1 cellular context compared by ENCODE assay signal in the genomic region with DNA sequence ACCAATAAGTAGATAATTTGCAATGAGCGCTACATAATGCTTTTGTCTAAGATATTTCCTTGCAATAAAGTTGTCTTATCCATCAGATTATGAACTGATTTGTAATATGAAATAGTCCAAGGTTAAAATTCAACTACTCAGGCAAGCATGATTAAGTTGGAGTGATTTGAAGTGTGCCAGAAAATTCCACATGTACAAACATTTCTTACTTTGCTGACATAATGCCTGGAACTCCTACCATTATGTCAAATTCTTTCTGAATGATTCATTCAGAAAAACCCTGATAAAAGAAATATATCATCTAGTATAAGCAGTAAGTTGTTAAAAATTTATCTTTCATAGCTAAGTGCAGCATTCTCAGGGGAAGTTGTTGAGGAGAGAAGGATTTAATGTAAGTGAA.
A peak's percentile ranks its signal among the peaks of the same experiment; 100 is the strongest.
TF ChIP-seq lines count a peak whose summit lies in the region.

No MANE protein-coding gene starts in this region.

TF ChIP-seq in A549, 52 proteins besides CTCF, POLR2A, EP300 and RAD21 (continued from another document):
- TF ChIP-seq, protein P1, sequence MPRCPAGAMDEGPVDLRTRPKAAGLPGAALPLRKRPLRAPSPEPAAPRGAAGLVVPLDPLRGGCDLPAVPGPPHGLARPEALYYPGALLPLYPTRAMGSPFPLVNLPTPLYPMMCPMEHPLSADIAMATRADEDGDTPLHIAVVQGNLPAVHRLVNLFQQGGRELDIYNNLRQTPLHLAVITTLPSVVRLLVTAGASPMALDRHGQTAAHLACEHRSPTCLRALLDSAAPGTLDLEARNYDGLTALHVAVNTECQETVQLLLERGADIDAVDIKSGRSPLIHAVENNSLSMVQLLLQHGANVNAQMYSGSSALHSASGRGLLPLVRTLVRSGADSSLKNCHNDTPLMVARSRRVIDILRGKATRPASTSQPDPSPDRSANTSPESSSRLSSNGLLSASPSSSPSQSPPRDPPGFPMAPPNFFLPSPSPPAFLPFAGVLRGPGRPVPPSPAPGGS (IDR thresholded peaks at IDR 0.05), result no peak
- TF ChIP-seq RNF2 (IDR thresholded peaks at IDR 0.05; ENCODE audit: borderline replicate concordance, low read depth) (no peak), JUNB (IDR thresholded peaks at IDR 0.05) (peak; percentile 76), JUN (IDR thresholded peaks at IDR 0.05) (0 out of 5 replicates have a peak, but pooled peaks of 1 of the 2 experiments have one; percentile 44), SMC3 (IDR thresholded peaks at IDR 0.05) (no peak)
